In the genomic region with DNA sequence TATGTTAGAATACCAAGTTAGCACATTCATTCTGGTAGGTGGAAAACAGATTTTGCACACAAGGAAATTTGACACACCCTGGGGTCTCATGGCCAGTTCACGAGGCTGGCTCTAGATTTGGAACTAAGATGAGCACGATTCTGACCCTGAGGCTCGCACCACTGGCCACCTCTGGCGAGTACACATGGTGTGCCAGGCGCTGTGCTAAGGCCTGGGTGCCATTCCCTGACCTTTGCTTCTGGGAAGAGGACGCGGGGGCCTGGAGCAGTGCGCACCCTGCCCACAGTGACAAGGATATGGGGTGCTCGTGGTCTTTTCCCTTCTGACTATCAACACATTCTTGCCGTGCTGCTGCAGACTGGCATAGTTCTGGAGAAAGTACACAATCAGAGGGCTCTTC, we compare ENCODE assay signal across 26 cellular contexts. TPM values are rescaled to one million over a fixed set of nuclear protein-coding genes. Genes with fewer than 3 reads are reported as not detected.
"Had no signal": no experiment of that assay in that cellular context is flagged by ENCODE, and none has a peak within 500 bp of the region (broad histone marks: within the 10 kb centered on the region; RNA-seq: fewer than 3 reads in every experiment).

No MANE protein-coding gene starts in this region.

- H3K9me3 ChIP-seq: ovary, psoas muscle, right lobe of liver, sigmoid colon, stomach, suprapubic skin, testis, tibial artery, transverse colon, upper lobe of right lung, uterus had no signal

- ATAC-seq: naive thymus-derived CD8-positive, alpha-beta T cell; natural killer cell treated with Interleukin-12 subunit alpha and Interleukin-12 subunit beta and Interleukin-15 and Interleukin-18, amount 100 ng/mL, for 72 hours; psoas muscle; right cardiac atrium; right lobe of liver; stimulated activated effector memory CD8-positive, alpha-beta T cell treated with anti-CD3 and anti-CD28 coated beads, Interleukin-12 subunit alpha, Interleukin-12 subunit beta, amount 100 ng/mL, for 72 hours; stimulated activated naive B cell treated with anti-CD40 and anti-IgM and Interleukin-4, amounts not matched to agents 10 μg/mL and 1 μg/mL and 100 μg/mL, for 72 hours; upper lobe of right lung had no signal

- H3K36me3 ChIP-seq: ovary, right lobe of liver, sigmoid colon, suprapubic skin, transverse colon, upper lobe of right lung, uterus had no signal

- H3K27me3 ChIP-seq: ovary, right lobe of liver, sigmoid colon, stomach, suprapubic skin, testis, tibial artery, transverse colon, upper lobe of right lung, uterus had no signal

- DNase-seq: naive thymus-derived CD8-positive, alpha-beta T cell; nephron progenitor cell; occipital lobe; ovary; posterior cingulate gyrus; psoas muscle; right cardiac atrium; right lobe of liver; sigmoid colon; small intestine; stimulated activated CD4-positive, alpha-beta T cell treated with anti-CD3 and anti-CD28 coated beads, Interleukin-15, amount 100 ng/mL, for 24 hours; stimulated activated CD4-positive, alpha-beta T cell treated with anti-CD3 and anti-CD28 coated beads, Interleukin-2, amount 100 ng/mL, for 24 hours; stimulated activated CD4-positive, alpha-beta T cell treated with anti-CD3 and anti-CD28 coated beads, Interleukin-2, amount 100 ng/mL, for 48 hours; stimulated activated CD4-positive, alpha-beta T cell treated with anti-CD3 and anti-CD28 coated beads, Interleukin-4, amount 100 ng/mL, for 24 hours; stimulated activated naive B cell treated with anti-CD40 and anti-IgM and Interleukin-4, amounts not matched to agents 10 μg/mL and 1 μg/mL and 100 μg/mL, for 72 hours; stimulated activated naive CD4-positive, alpha-beta T cell treated with Interleukin-2 at 50 U/mL for 16 hours; stomach; testis; tibial artery; transverse colon; upper lobe of right lung; uterus had no signal

- H3K4me1 ChIP-seq: parathyroid adenoma, psoas muscle, right lobe of liver, sigmoid colon, stomach, suprapubic skin, testis, tibial artery, transverse colon, upper lobe of right lung, uterus had no signal

- H3K9ac ChIP-seq: parathyroid adenoma had no signal

- H3K27ac ChIP-seq: ovary, parathyroid adenoma, psoas muscle, right lobe of liver, sigmoid colon, stomach, suprapubic skin, testis, tibial artery, transverse colon, upper lobe of right lung, uterus had no signal

- H3K4me3 ChIP-seq: ovary, psoas muscle, right lobe of liver, sigmoid colon, stomach, suprapubic skin, testis, tibial artery, transverse colon, upper lobe of right lung, uterus had no signal

RNA-seq across cellular contexts. Expression of gene DMC1, which starts 29.5 kb away (rescaled TPM):
- total RNA-seq: upper lobe of right lung had no signal
